Comparison of ENCODE assay signal across 9 cellular contexts in genomic region chr17:44203731-44204452, GRCh38. TPM values are rescaled to one million over a fixed set of nuclear protein-coding genes. Genes with fewer than 3 reads are reported as not detected.
A peak's percentile ranks its signal among the peaks of the same experiment; 100 is the strongest.
DNase-seq lines count a peak whose midpoint lies in the region; ATAC-seq and TF ChIP-seq lines count a peak whose summit lies in the region.
"Had no signal": no experiment of that assay in that cellular context is flagged by ENCODE, and none has a peak within 500 bp of the region (broad histone marks: within the 10 kb centered on the region; RNA-seq: fewer than 3 reads in every experiment).

No MANE protein-coding gene starts in this region.

- intact Hi-C loops in activated B cell treated with CpG ODN at 0.5 μM for 24 hours (cut with micrococcal nuclease): no loop called here

- H3K4me3 ChIP-seq in AG04449 (ENCODE audit: low read depth, low read length): no peak overlapping the region

- ATAC-seq in activated B cell treated with CpG ODN at 0.5 μM for 24 hours (ENCODE audit: low read depth): no peak
- ATAC-seq in HG03175 (IDR thresholded peaks at IDR 0.05; ENCODE audit: unreplicated experiment): no peak
- ATAC-seq: left colon had no signal

- H3K9me3 Mint-ChIP-seq in activated B cell treated with CpG ODN at 0.5 μM for 24 hours: no peaks in the 10 kb centered on the region
- H3K9me3 Mint-ChIP-seq in progenitor cell of endocrine pancreas (ENCODE audit: low read depth): no peaks in the 10 kb centered on the region

- H3K36me3 Mint-ChIP-seq in activated B cell treated with CpG ODN at 0.5 μM for 24 hours (ENCODE audit: low read depth) (peaks cover 36% of the 10 kb centered on the region), progenitor cell of endocrine pancreas (ENCODE audit: insufficient read depth) (peaks cover 10% of the 10 kb centered on the region)

- POLR2A ChIA-PET in AG04449 (lab: Yijun Ruan, JAX) (interaction anchor here (0.8 kb wide), 1 partner anchor 15 kb away, joined by 3 read pairs; no protein-coding TSS in a partner anchor), activated B cell treated with CpG ODN at 0.5 μM for 24 hours (lab: Charles Lee) (interaction anchor here (0.6 to 1.5 kb wide), 13 partner anchors 9 to 149 kb away, joined by 3 to 5 read pairs (median 4); partner anchors contain the start of genes GRN, HDAC5, TMUB2 and UBTF)

- TF ChIP-seq CTCF in AG04449 (IDR thresholded peaks at IDR 0.05; ENCODE audit: insufficient read depth, low read length, missing control alignments) (peak; percentile 62), activated B cell treated with CpG ODN at 0.5 μM for 24 hours (IDR thresholded peaks at IDR 0.05) (no peak), progenitor cell of endocrine pancreas (IDR thresholded peaks at IDR 0.05; ENCODE audit: unreplicated experiment) (peak; percentile 69)

- H3K27me3 Mint-ChIP-seq in activated B cell treated with CpG ODN at 0.5 μM for 24 hours: no peaks in the 10 kb centered on the region
- H3K27me3 Mint-ChIP-seq in progenitor cell of endocrine pancreas: no peaks in the 10 kb centered on the region

- H3K27ac Mint-ChIP-seq in activated B cell treated with CpG ODN at 0.5 μM for 24 hours (peak overlapping the region; percentile 47), progenitor cell of endocrine pancreas (no peak overlapping the region)

- CTCF ChIA-PET in AG04449 (lab: Yijun Ruan, JAX) (interaction anchor here (0.7 to 5.1 kb wide), 21 partner anchors 8 to 319 kb away, joined by 3 to 72 read pairs (median 3); partner anchors contain the start of genes GRN and SLC25A39), activated B cell treated with CpG ODN at 0.5 μM for 24 hours (lab: Charles Lee) (interaction anchor here (0.9 to 2.0 kb wide), 7 partner anchors 13 to 319 kb away, joined by 3 to 9 read pairs (median 5); partner anchors contain the start of genes GRN and TMUB2)

- H3K4me1 Mint-ChIP-seq in activated B cell treated with CpG ODN at 0.5 μM for 24 hours: peaks cover 35% of the 10 kb centered on the region
- peaks cover 9% of the 10 kb centered on the region for H3K4me1 Mint-ChIP-seq in progenitor cell of endocrine pancreas (ENCODE audit: low read depth)

- no peak for DNase-seq in AG04449 (ENCODE audit: low read depth, low spot score)
- peak; percentile 67 for DNase-seq in GF-D8 (lab: John Stamatoyannopoulos, UW)
- DNase-seq in NCI-H1694 (lab: John Stamatoyannopoulos, UW): peak; percentile 80
- no peak for DNase-seq in activated B cell treated with CpG ODN at 0.5 μM for 24 hours
- peak; percentile 76 for DNase-seq in epidermal melanocyte (ENCODE audit: insufficient read length, low spot score)
- no peak for DNase-seq in progenitor cell of endocrine pancreas (ENCODE audit: low spot score, unreplicated experiment)
- DNase-seq in NCI-H226: no peak

- H3K4me3 Mint-ChIP-seq in activated B cell treated with CpG ODN at 0.5 μM for 24 hours (no peak overlapping the region), progenitor cell of endocrine pancreas (ENCODE audit: low read depth) (no peak overlapping the region)

RNA-seq across cellular contexts. Expression of gene ATXN7L3, which starts 4.2 kb away (rescaled TPM):
- total RNA-seq in activated B cell treated with CpG ODN at 0.5 μM for 24 hours (92.0 and 103 TPM in 2 replicates), progenitor cell of endocrine pancreas (117 and 135 TPM in 2 replicates)

RNA-seq across cellular contexts. Expression of gene UBTF, which starts 15.6 kb away (rescaled TPM):
- total RNA-seq in activated B cell treated with CpG ODN at 0.5 μM for 24 hours (139 and 146 TPM in 2 replicates), progenitor cell of endocrine pancreas (94.2 and 100 TPM in 2 replicates)

RNA-seq across cellular contexts. Expression of gene TMUB2, which starts 17.1 kb away (rescaled TPM):
- total RNA-seq in activated B cell treated with CpG ODN at 0.5 μM for 24 hours: 32.3 and 36.0 TPM in 2 replicates
- total RNA-seq in progenitor cell of endocrine pancreas: 48.5 and 50.3 TPM in 2 replicates

RNA-seq across cellular contexts. Expression of gene ASB16, which starts 33.4 kb away (rescaled TPM):
- total RNA-seq in activated B cell treated with CpG ODN at 0.5 μM for 24 hours (not detected in 2 replicates), progenitor cell of endocrine pancreas (0.49 and 0.89 TPM in 2 replicates)

Comparison
In these comparisons a context has a peak if more than half of its experiments do, and no peak if none do; other contexts are left out.
1. DNase-seq: peak in GF-D8 (single experiment), NCI-H1694 (single experiment) and epidermal melanocyte (single experiment); none in AG04449 (single experiment), activated B cell treated with CpG ODN at 0.5 μM for 24 hours (single experiment), progenitor cell of endocrine pancreas (single experiment) and NCI-H226 (single experiment).